ENCODE assay signal across 1 cellular context in the genomic region with DNA sequence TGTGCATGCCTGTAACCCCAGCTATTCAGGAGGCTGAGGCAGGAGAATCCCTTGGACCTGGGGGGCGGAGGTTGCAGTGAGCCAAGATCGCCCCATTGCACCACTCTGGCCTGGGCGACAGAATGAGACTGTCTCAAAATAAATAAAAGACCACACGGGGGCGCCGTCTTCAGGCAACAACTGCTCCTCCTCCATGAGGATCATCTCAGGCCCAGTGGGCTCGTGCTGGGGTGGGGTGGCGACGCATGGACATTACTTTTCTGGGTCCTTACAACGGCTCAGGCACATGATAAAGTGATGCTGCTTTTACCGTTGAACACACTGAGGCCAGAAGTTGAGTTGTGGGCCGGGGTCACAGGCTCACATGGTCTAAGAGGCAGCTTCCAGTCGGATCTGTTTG.
A peak's percentile ranks its signal among the peaks of the same experiment; 100 is the strongest.
TF ChIP-seq lines count a peak whose summit lies in the region.

No MANE protein-coding gene starts in this region.

TF ChIP-seq in HepG2, 621 proteins besides CTCF, POLR2A, EP300 and RAD21 (continued from another document):
- TF ChIP-seq ZNF446 (CRISPR knock-in tag; IDR thresholded peaks at IDR 0.05), result no peak
- TF ChIP-seq, protein P1, sequence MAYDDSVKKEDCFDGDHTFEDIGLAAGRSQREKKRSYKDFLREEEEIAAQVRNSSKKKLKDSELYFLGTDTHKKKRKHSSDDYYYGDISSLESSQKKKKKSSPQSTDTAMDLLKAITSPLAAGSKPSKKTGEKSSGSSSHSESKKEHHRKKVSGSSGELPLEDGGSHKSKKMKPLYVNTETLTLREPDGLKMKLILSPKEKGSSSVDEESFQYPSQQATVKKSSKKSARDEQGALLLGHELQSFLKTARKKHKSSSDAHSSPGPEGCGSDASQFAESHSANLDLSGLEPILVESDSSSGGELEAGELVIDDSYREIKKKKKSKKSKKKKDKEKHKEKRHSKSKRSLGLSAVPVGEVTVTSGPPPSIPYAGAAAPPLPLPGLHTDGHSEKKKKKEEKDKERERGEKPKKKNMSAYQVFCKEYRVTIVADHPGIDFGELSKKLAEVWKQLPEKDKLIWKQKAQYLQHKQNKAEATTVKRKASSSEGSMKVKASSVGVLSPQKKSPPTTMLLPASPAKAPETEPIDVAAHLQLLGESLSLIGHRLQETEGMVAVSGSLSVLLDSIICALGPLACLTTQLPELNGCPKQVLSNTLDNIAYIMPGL (CRISPR knock-in tag; IDR thresholded peaks at IDR 0.05; ENCODE audit: borderline replicate concordance in 1 of 2, low read depth in 1 of 2), result peak in 1 of 2 experiments; percentile 39; a peak in 1 of 4 replicates
- TF ChIP-seq SMC3 (IDR thresholded peaks at IDR 0.05; ENCODE audit: low read length), result 0 out of 2 replicates have a peak, but pooled peaks have one; percentile 35
- TF ChIP-seq CEBPB (IDR thresholded peaks at IDR 0.05; ENCODE audit: borderline replicate concordance, low read depth, low read length), result peak; percentile 34; the same call in 1 of the 2 replicates
- TF ChIP-seq STAG1 (CRISPR knock-in tag; IDR thresholded peaks at IDR 0.05), result peak; percentile 41
- peak; percentile 49; the same call in 1 of the 2 replicates for TF ChIP-seq ZNF629 (CRISPR knock-in tag; conservative IDR thresholded peaks at IDR 0.05)
- TF ChIP-seq, protein P2, sequence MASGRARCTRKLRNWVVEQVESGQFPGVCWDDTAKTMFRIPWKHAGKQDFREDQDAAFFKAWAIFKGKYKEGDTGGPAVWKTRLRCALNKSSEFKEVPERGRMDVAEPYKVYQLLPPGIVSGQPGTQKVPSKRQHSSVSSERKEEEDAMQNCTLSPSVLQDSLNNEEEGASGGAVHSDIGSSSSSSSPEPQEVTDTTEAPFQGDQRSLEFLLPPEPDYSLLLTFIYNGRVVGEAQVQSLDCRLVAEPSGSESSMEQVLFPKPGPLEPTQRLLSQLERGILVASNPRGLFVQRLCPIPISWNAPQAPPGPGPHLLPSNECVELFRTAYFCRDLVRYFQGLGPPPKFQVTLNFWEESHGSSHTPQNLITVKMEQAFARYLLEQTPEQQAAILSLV (CRISPR knock-in tag; IDR thresholded peaks at IDR 0.05; ENCODE audit: borderline replicate concordance), result no peak
- no peak for TF ChIP-seq ZSCAN22 (CRISPR knock-in tag; IDR thresholded peaks at IDR 0.05)
- TF ChIP-seq, protein P3, sequence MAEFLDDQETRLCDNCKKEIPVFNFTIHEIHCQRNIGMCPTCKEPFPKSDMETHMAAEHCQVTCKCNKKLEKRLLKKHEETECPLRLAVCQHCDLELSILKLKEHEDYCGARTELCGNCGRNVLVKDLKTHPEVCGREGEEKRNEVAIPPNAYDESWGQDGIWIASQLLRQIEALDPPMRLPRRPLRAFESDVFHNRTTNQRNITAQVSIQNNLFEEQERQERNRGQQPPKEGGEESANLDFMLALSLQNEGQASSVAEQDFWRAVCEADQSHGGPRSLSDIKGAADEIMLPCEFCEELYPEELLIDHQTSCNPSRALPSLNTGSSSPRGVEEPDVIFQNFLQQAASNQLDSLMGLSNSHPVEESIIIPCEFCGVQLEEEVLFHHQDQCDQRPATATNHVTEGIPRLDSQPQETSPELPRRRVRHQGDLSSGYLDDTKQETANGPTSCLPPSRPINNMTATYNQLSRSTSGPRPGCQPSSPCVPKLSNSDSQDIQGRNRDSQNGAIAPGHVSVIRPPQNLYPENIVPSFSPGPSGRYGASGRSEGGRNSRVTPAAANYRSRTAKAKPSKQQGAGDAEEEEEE (CRISPR knock-in tag; IDR thresholded peaks at IDR 0.05; ENCODE audit: borderline replicate concordance), result 0 out of 2 replicates have a peak, but pooled peaks have one; percentile 44
- TF ChIP-seq SRSF9 (IDR thresholded peaks at IDR 0.05; ENCODE audit: borderline replicate concordance, insufficient read depth, low read depth, low read length, poor library complexity, severe bottlenecking), result no peak
- TF ChIP-seq, protein P4, sequence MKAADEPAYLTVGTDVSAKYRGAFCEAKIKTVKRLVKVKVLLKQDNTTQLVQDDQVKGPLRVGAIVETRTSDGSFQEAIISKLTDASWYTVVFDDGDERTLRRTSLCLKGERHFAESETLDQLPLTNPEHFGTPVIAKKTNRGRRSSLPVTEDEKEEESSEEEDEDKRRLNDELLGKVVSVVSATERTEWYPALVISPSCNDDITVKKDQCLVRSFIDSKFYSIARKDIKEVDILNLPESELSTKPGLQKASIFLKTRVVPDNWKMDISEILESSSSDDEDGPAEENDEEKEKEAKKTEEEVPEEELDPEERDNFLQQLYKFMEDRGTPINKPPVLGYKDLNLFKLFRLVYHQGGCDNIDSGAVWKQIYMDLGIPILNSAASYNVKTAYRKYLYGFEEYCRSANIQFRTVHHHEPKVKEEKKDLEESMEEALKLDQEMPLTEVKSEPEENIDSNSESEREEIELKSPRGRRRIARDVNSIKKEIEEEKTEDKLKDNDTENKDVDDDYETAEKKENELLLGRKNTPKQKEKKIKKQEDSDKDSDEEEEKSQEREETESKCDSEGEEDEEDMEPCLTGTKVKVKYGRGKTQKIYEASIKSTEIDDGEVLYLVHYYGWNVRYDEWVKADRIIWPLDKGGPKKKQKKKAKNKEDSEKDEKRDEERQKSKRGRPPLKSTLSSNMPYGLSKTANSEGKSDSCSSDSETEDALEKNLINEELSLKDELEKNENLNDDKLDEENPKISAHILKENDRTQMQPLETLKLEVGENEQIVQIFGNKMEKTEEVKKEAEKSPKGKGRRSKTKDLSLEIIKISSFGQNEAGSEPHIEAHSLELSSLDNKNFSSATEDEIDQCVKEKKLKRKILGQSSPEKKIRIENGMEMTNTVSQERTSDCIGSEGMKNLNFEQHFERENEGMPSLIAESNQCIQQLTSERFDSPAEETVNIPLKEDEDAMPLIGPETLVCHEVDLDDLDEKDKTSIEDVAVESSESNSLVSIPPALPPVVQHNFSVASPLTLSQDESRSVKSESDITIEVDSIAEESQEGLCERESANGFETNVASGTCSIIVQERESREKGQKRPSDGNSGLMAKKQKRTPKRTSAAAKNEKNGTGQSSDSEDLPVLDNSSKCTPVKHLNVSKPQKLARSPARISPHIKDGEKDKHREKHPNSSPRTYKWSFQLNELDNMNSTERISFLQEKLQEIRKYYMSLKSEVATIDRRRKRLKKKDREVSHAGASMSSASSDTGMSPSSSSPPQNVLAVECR (CRISPR knock-in tag; IDR thresholded peaks at IDR 0.05; ENCODE audit: borderline replicate concordance), result peak; percentile 29; the same call in 1 of the 2 replicates
- TF ChIP-seq, protein P5, sequence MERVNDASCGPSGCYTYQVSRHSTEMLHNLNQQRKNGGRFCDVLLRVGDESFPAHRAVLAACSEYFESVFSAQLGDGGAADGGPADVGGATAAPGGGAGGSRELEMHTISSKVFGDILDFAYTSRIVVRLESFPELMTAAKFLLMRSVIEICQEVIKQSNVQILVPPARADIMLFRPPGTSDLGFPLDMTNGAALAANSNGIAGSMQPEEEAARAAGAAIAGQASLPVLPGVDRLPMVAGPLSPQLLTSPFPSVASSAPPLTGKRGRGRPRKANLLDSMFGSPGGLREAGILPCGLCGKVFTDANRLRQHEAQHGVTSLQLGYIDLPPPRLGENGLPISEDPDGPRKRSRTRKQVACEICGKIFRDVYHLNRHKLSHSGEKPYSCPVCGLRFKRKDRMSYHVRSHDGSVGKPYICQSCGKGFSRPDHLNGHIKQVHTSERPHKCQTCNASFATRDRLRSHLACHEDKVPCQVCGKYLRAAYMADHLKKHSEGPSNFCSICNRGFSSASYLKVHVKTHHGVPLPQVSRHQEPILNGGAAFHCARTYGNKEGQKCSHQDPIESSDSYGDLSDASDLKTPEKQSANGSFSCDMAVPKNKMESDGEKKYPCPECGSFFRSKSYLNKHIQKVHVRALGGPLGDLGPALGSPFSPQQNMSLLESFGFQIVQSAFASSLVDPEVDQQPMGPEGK (CRISPR knock-in tag; IDR thresholded peaks at IDR 0.05), result 0 out of 2 replicates have a peak, but pooled peaks have one; percentile 44
- TF ChIP-seq PHF21A (CRISPR knock-in tag; IDR thresholded peaks at IDR 0.05), result 0 out of 2 replicates have a peak, but pooled peaks have one; percentile 13
- TF ChIP-seq ZNF891 (CRISPR knock-in tag; IDR thresholded peaks at IDR 0.05), result 0 out of 2 replicates have a peak, but pooled peaks have one; percentile 7
